In the genomic region with DNA sequence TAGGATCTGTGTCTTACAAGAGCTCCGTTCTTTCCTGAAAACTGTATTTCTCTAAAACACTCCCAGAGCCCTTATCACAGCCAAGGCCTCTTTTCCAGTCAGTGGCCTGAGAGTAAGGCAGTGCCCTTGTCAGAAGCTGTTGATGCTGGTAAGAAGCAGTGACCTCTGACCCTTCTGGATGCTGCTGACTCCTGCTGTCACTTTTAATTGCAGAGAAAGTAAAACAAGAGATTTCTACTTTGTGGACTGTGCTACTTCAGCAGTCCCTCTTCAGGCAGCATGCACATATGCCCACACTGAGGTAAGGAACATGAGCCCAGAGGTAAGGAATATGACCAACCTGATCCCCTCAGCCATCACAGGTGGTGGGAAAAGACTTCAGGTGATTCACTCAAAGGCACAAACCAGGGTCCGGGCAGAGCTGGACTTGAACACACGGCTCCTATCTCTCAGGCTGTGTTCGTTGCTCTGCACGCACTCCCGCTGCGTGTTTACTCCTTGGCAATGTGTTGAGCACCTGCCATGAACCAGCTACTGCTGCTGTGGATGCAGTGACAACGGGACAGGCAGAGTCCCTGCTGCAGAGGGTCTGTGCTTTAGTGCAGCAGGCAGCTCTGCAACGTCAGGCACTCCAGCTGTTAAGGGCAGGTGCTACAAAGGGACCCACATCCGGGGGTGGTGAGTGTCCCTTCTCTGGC, we compare ENCODE assay signal across 25 cellular contexts.
DNase-seq lines count a peak whose midpoint lies in the region; ATAC-seq, FAIRE-seq and TF ChIP-seq lines count a peak whose summit lies in the region.
"Had no signal": no experiment of that assay in that cellular context is flagged by ENCODE, and none has a peak within 500 bp of the region (broad histone marks: within the 10 kb centered on the region; RNA-seq: fewer than 3 reads in every experiment).

No MANE protein-coding gene starts in this region.

- H3K36me3 ChIP-seq in bronchial epithelial cell (ENCODE audit: control insufficient read depth, insufficient read depth, low read length): no peaks in the 10 kb centered on the region
- H3K36me3 ChIP-seq: lower lobe of right lung, neutrophil, upper lobe of left lung had no signal

- no peak for ATAC-seq in sciatic nerve
- ATAC-seq: activated T-cell treated with anti-CD3 and anti-CD28 coated beads, Interleukin-2, amount 50 U/mL, for 4 hours; stimulated activated naive CD8-positive, alpha-beta T cell treated with anti-CD3 and anti-CD28 coated beads, Interleukin-15, Interleukin-2, amounts not matched to agents 100 U/mL and 50 U/mL, for 24 hours had no signal

- no peak for TF ChIP-seq CTCF in bronchial epithelial cell (IDR thresholded peaks at IDR 0.05; ENCODE audit: insufficient read depth, low read length, severe bottlenecking)

- DNase-seq in NCI-H1694 (lab: John Stamatoyannopoulos, UW): peak; percentile 8
- no peak for DNase-seq in NCI-H1694 treated with DMSO at 0.1 percent for 48 hours (lab: John Stamatoyannopoulos, UW)
- DNase-seq in H54 (ENCODE audit: insufficient read length, low spot score): no peak
- no peak for DNase-seq in bronchial epithelial cell (ENCODE audit: low read depth)
- peak; percentile 43 for DNase-seq in sciatic nerve (ENCODE audit: low spot score)
- DNase-seq in amygdala (lab: John Stamatoyannopoulos, UW): no peak
- DNase-seq in NCI-H2196 treated with DMSO at 0.1 percent for 48 hours (lab: John Stamatoyannopoulos, UW; ENCODE audit: unreplicated experiment): no peak
- no peak for DNase-seq in inferior parietal cortex (ENCODE audit: extremely low spot score)
- DNase-seq: activated CD4-positive, alpha-beta memory T cell treated with anti-CD3 and anti-CD28 coated beads for 36 hours; activated naive CD4-positive, alpha-beta T cell treated with anti-CD3 and anti-CD28 coated beads, Interleukin-2, amount 50 U/mL, for 16 hours; activated T-cell treated with anti-CD3 and anti-CD28 coated beads, Interleukin-2, amount 50 U/mL, for 4 hours; GM23248; hippocampal formation; NCI-H1092 treated with DMSO at 0.1 percent for 48 hours; NCI-H2081; SK-N-SH; stimulated activated CD4-positive, alpha-beta T cell treated with anti-CD3 and anti-CD28 coated beads, Interleukin-4, amount 100 ng/mL, for 24 hours; stimulated activated naive CD8-positive, alpha-beta T cell treated with anti-CD3 and anti-CD28 coated beads, Interleukin-15, Interleukin-2, amounts not matched to agents 100 U/mL and 50 U/mL, for 24 hours had no signal

- TF ChIP-seq POLR2A in H54 (IDR thresholded peaks at IDR 0.05; ENCODE audit: low read depth, low read length): 0 out of 2 replicates have a peak, but pooled peaks have one; percentile 18

- no peak overlapping the region for H3K4me3 ChIP-seq in bronchial epithelial cell (ENCODE audit: low read depth, low read length)
- H3K4me3 ChIP-seq: GM23248, lower lobe of right lung, mucosa of descending colon, upper lobe of left lung had no signal

- FAIRE-seq in H54 (lab: Jason Lieb, UNC) (no peak), bronchial epithelial cell (lab: Jason Lieb, UNC) (peak; percentile 95)
- FAIRE-seq: GM19239, islet of Langerhans had no signal

- no peaks in the 10 kb centered on the region for H3K27me3 ChIP-seq in bronchial epithelial cell (ENCODE audit: control insufficient read depth, insufficient read depth, low read length)
- H3K27me3 ChIP-seq: foreskin keratinocyte, neutrophil, upper lobe of left lung had no signal

- intact Hi-C loops in sciatic nerve (cut with DNase I): no loop called here

Comparison
In these comparisons a context has a peak if more than half of its experiments do, and no peak if none do; other contexts are left out.
1. DNase-seq: peak in NCI-H1694 (single experiment) and sciatic nerve (single experiment); none in NCI-H1694 treated with DMSO at 0.1 percent for 48 hours (single experiment), H54 (single experiment), bronchial epithelial cell (single experiment), amygdala (0 of 56), NCI-H2196 treated with DMSO at 0.1 percent for 48 hours (single experiment) and inferior parietal cortex (single experiment).